ENCODE assay signal across 8 cellular contexts in the genomic region with DNA sequence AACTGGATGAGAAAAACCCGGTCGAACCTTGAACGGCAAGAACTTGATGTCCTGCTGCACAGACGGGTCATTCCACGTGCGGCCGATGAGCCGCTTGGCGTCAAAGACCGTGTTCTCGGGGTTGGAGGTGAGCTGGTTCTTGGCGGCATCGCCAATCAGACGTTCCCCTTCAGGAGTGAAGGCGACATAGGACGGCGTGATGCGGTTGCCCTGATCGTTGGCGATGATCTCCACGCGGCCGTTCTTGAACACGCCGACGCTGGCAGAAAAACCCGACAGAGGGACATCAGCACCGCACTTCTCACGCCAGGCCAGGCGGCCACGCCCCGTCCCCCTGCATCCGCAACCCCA. TPM values are rescaled to one million over a fixed set of nuclear protein-coding genes. Genes with fewer than 3 reads are reported as not detected.
DNase-seq lines count a peak whose midpoint lies in the region; ATAC-seq, FAIRE-seq and TF ChIP-seq lines count a peak whose summit lies in the region.

No MANE protein-coding gene starts in this region.

- ATAC-seq in HepG2 = peak; percentile 4
- ATAC-seq in stimulated activated effector memory CD8-positive, alpha-beta T cell treated with anti-CD3 and anti-CD28 coated beads, Interleukin-12 subunit alpha, Interleukin-12 subunit beta, amount 100 ng/mL, for 72 hours = peak; percentile 2

- H3K23ac ChIP-seq in H9 (ENCODE audit: insufficient read length, low read depth, low read length) = no peak overlapping the region

- H2BK5ac ChIP-seq in H9 (ENCODE audit: insufficient read length, low read length) = peak overlapping the region; percentile 66

- no peaks in the 10 kb centered on the region for H3K23me2 ChIP-seq in H9 (ENCODE audit: insufficient read length, low read depth, low read length, poor library complexity, severe bottlenecking)

- H3K56ac ChIP-seq in H9 (ENCODE audit: insufficient read length, low read depth, low read length) = peak overlapping the region; percentile 30

- peak overlapping the region; percentile 95 to 100 (median 99) for H3K27ac Mint-ChIP-seq in H9
- peak overlapping the region; percentile 90 for H3K27ac Mint-ChIP-seq in MCF 10A (ENCODE audit: low read depth, unreplicated experiment)
- peak overlapping the region; percentile 100 for H3K27ac Mint-ChIP-seq in stimulated activated effector memory CD8-positive, alpha-beta T cell treated with anti-CD3 and anti-CD28 coated beads, Interleukin-12 subunit alpha, Interleukin-12 subunit beta, amount 100 ng/mL, for 72 hours

- no peak overlapping the region for H2BK120ac ChIP-seq in H9 (ENCODE audit: low read depth, low read length, poor library complexity, severe bottlenecking)

- H3K79me1 ChIP-seq in H9 (ENCODE audit: insufficient read depth, low read depth, low read length, poor library complexity, severe bottlenecking) = peaks cover 4% of the 10 kb centered on the region

- no peak overlapping the region for H2AK5ac ChIP-seq in H9 (ENCODE audit: insufficient read length, low read length)

- H2BK12ac ChIP-seq in H9 (ENCODE audit: insufficient read length, low read depth, low read length) = no peak overlapping the region

- BruUV-seq in PC-9 (replicated peaks; lab: Mats Ljungman, UMichigan) (no TSS peak), MCF 10A (replicated peaks; lab: Mats Ljungman, UMichigan) (TSS peak; percentile 51), HepG2 (replicated peaks; lab: Mats Ljungman, UMichigan) (TSS peak; percentile 71)

- H3K4me3 Mint-ChIP-seq in H9 (peak overlapping the region; percentile 97 to 98), MCF 10A (ENCODE audit: unreplicated experiment) (peak overlapping the region; percentile 79)
- peak overlapping the region; percentile 85 for H3K4me3 Mint-ChIP-seq in stimulated activated effector memory CD8-positive, alpha-beta T cell treated with anti-CD3 and anti-CD28 coated beads, Interleukin-12 subunit alpha, Interleukin-12 subunit beta, amount 100 ng/mL, for 72 hours

- H3K27me3 Mint-ChIP-seq in H9 (ENCODE audit: low read depth) (no peaks in the 10 kb centered on the region; the same call in 1 of the 2 replicates), MCF 10A (ENCODE audit: insufficient read depth, unreplicated experiment) (no peaks in the 10 kb centered on the region)

- intact Hi-C loops in PC-9 (cut with micrococcal nuclease; ENCODE audit: unreplicated experiment) (no loop called here), MCF 10A (cut with micrococcal nuclease) (loop anchor here (2.0 kb wide), 1 partner anchor 86 kb away; no protein-coding TSS in a partner anchor), HepG2 (cut with micrococcal nuclease; ENCODE audit: unreplicated experiment) (loop anchor here (2.0 kb wide), 2 partner anchors 40 to 56 kb away; a partner anchor contains a TSS)

- no peak for TF ChIP-seq RAD21 in HepG2 (CRISPR knock-in tag; IDR thresholded peaks at IDR 0.05)

- H3K14ac ChIP-seq in H9 (ENCODE audit: insufficient read depth, low read length) = peak overlapping the region; percentile 91

- H3K18ac ChIP-seq in H9 (ENCODE audit: insufficient read length, low read depth, low read length) = peak overlapping the region; percentile 86

- H4K5ac ChIP-seq in H9 (ENCODE audit: insufficient read length, low read depth, low read length) = peak overlapping the region; percentile 81

- CTCF ChIA-PET in PC-9 (lab: Charles Lee) = interaction anchor here (0.6 to 1.3 kb wide), 2 partner anchors 85 to 119 kb away, joined by 4 read pairs; no protein-coding TSS in a partner anchor
- CTCF ChIA-PET in MCF 10A (lab: Yijun Ruan, JAX) = interaction anchor here (0.7 to 1.2 kb wide), 3 partner anchors 21 to 134 kb away, joined by 3 to 4 read pairs (median 3); a partner anchor contains a TSS
- CTCF ChIA-PET in HepG2 (lab: Yijun Ruan, JAX; ENCODE audit: low intra/inter-chr PET ratio, low total read pairs) = no interaction called here

- H3K4me1 ChIP-seq in H9 (ENCODE audit: insufficient read depth, low read length) = no peaks in the 10 kb centered on the region
- H3K4me1 ChIP-seq in PC-9 (replicated peaks; ENCODE audit: insufficient read depth) = peaks cover 57% of the 10 kb centered on the region
- H3K4me1 ChIP-seq in HepG2 (ENCODE audit: insufficient read depth, low read length) = peaks cover 55% of the 10 kb centered on the region

- H4K91ac ChIP-seq in H9 (ENCODE audit: insufficient read length, low read depth, low read length) = peak overlapping the region; percentile 33

- TF ChIP-seq EP300 in HepG2 (IDR thresholded peaks at IDR 0.05; ENCODE audit: low read depth in 2 of 2, low read length in 2 of 2) (no peak), HepG2 (CRISPR knock-in tag; IDR thresholded peaks at IDR 0.05; ENCODE audit: borderline replicate concordance) (no peak)

- peaks cover 0 to 4% of the 10 kb centered on the region in 2 experiments; a peak in 1 of 5 replicates for H3K9me3 Mint-ChIP-seq in H9
- no peaks in the 10 kb centered on the region for H3K9me3 Mint-ChIP-seq in MCF 10A (ENCODE audit: unreplicated experiment)
- H3K9me3 Mint-ChIP-seq in stimulated activated effector memory CD8-positive, alpha-beta T cell treated with anti-CD3 and anti-CD28 coated beads, Interleukin-12 subunit alpha, Interleukin-12 subunit beta, amount 100 ng/mL, for 72 hours = no peaks in the 10 kb centered on the region

- no peak overlapping the region for H3K4ac ChIP-seq in H9 (ENCODE audit: low read depth, low read length)

- H4K20me1 ChIP-seq in H9 (ENCODE audit: control insufficient read depth, insufficient read depth, insufficient read length) = peaks cover 2% of the 10 kb centered on the region
- H4K20me1 ChIP-seq in PC-9 (ENCODE audit: insufficient read depth) = peaks cover 53% of the 10 kb centered on the region
- H4K20me1 ChIP-seq in HepG2 (ENCODE audit: insufficient read depth, low read length) = peaks cover 50% of the 10 kb centered on the region

- H3F3A ChIP-seq in PC-9 (ENCODE audit: insufficient read depth, low read depth) = peaks cover 67% of the 10 kb centered on the region

- peak overlapping the region; percentile 62 for H4K8ac ChIP-seq in H9 (replicated peaks; ENCODE audit: insufficient read length, low read depth, low read length)

- in situ Hi-C loops in HepG2 (cut with HindIII; ENCODE audit: extremely low pct_ligation_motif_present, low pct_unique_long_range_greater_than_20kb) = no loop called here

- H3K36me3 ChIP-seq in PC-9 (ENCODE audit: low read depth) = peaks cover 49% of the 10 kb centered on the region
- peaks cover 7 to 38% of the 10 kb centered on the region in 2 experiments for H3K36me3 ChIP-seq in HepG2 (replicated peaks in 1 of 2; ENCODE audit: control insufficient read depth in 1 of 2, insufficient read depth in 2 of 2, low read length in 2 of 2)

- peak overlapping the region; percentile 76 for H3K4me3 ChIP-seq in GM08714 (ENCODE audit: low read length)
- H3K4me3 ChIP-seq in PC-9 = peak overlapping the region; percentile 92
- peak overlapping the region; percentile 80 to 98 (median 97) for H3K4me3 ChIP-seq in HepG2 (replicated peaks in 1 of 3; ENCODE audit: insufficient read depth in 1 of 3, low read depth in 2 of 3, low read length in 3 of 3)

- H3K36me3 Mint-ChIP-seq in H9 (ENCODE audit: insufficient read depth in 1 of 3, low read depth in 3 of 3) (peaks cover 42 to 55% (median 51%) of the 10 kb centered on the region in 3 experiments), MCF 10A (ENCODE audit: insufficient read depth, unreplicated experiment) (peaks cover 60% of the 10 kb centered on the region)
- peaks cover 67% of the 10 kb centered on the region for H3K36me3 Mint-ChIP-seq in stimulated activated effector memory CD8-positive, alpha-beta T cell treated with anti-CD3 and anti-CD28 coated beads, Interleukin-12 subunit alpha, Interleukin-12 subunit beta, amount 100 ng/mL, for 72 hours

- H3K4me2 ChIP-seq in H9 (ENCODE audit: insufficient read depth, insufficient read length, low read length) = peak overlapping the region; percentile 95
- H3K4me2 ChIP-seq in PC-9 = peak overlapping the region; percentile 95
- peak overlapping the region; percentile 72 for H3K4me2 ChIP-seq in HepG2 (ENCODE audit: low read depth, low read length)

- peak overlapping the region; percentile 99 for H3K9ac ChIP-seq in H9 (ENCODE audit: extremely low read depth, insufficient read length, low read length)
- peak overlapping the region; percentile 99 for H3K9ac ChIP-seq in HepG2 (ENCODE audit: insufficient read depth, low read depth, low read length)

- H2AFZ ChIP-seq in H9 (ENCODE audit: low read length) = no peak overlapping the region
- H2AFZ ChIP-seq in PC-9 = no peak overlapping the region
- H2AFZ ChIP-seq in HepG2 (ENCODE audit: low read length) = no peak overlapping the region

- H3K9me2 ChIP-seq in PC-9 (ENCODE audit: insufficient read depth) = no peaks in the 10 kb centered on the region

- TF ChIP-seq POLR2A in HepG2 (IDR thresholded peaks at IDR 0.05; ENCODE audit: insufficient read depth in 1 of 2, low read depth in 2 of 2, low read length in 2 of 2) = no peak

- FAIRE-seq in HepG2 (lab: Jason Lieb, UNC) (no peak), D721Med (lab: Jason Lieb, UNC) (no peak)

- WGBS in H9 (ENCODE audit: extremely low coverage, insufficient read length, low lambda C conversion rate) = no CpG with 5 or more reads among the region's 33 CpGs
- WGBS in HepG2 (ENCODE audit: low lambda C conversion rate) = 0% methylated on average over 16 of the region's 33 CpGs

- H3K9me3 ChIP-seq in H9 (ENCODE audit: control insufficient read depth, low read depth, low read length) = no peaks in the 10 kb centered on the region
- H3K9me3 ChIP-seq in PC-9 (ENCODE audit: insufficient read depth, low read depth) = no peaks in the 10 kb centered on the region
- H3K9me3 ChIP-seq in HepG2 (ENCODE audit: low read length) = no peaks in the 10 kb centered on the region

- no peak for DNase-seq in H9
- peak in 1 of 2 experiments; percentile 32 for DNase-seq in PC-9
- DNase-seq in MCF 10A (ENCODE audit: unreplicated experiment) = peak; percentile 34
- DNase-seq in HepG2 (ENCODE audit: low spot score) = peak; percentile 19
- DNase-seq in stimulated activated effector memory CD8-positive, alpha-beta T cell treated with anti-CD3 and anti-CD28 coated beads, Interleukin-12 subunit alpha, Interleukin-12 subunit beta, amount 100 ng/mL, for 72 hours (ENCODE audit: low spot score in 2 of 2) = peak in 1 of 2 donors; percentile 22
- DNase-seq in D721Med (ENCODE audit: insufficient read length, low spot score) = no peak
- no peak for DNase-seq in 8988T

- H3K4me1 Mint-ChIP-seq in H9 (peaks cover 24 to 28% of the 10 kb centered on the region in 2 experiments), MCF 10A (ENCODE audit: insufficient read depth, unreplicated experiment) (peaks cover 33% of the 10 kb centered on the region)
- peaks cover 60% of the 10 kb centered on the region for H3K4me1 Mint-ChIP-seq in stimulated activated effector memory CD8-positive, alpha-beta T cell treated with anti-CD3 and anti-CD28 coated beads, Interleukin-12 subunit alpha, Interleukin-12 subunit beta, amount 100 ng/mL, for 72 hours

- peaks cover 11% of the 10 kb centered on the region; the same call in 1 of the 2 replicates for H3K79me2 ChIP-seq in H9 (ENCODE audit: insufficient read depth, low read length)
- H3K79me2 ChIP-seq in PC-9 (ENCODE audit: low read depth) = peaks cover 66% of the 10 kb centered on the region
- H3K79me2 ChIP-seq in HepG2 (ENCODE audit: insufficient read depth, low read length) = peaks cover 52% of the 10 kb centered on the region

- POLR2A ChIA-PET in PC-9 (lab: Charles Lee; ENCODE audit: unreplicated experiment) = interaction anchor here (0.6 to 1.3 kb wide), 8 partner anchors 32 to 472 kb away, joined by 3 to 8 read pairs (median 3); a partner anchor contains a TSS
- POLR2A ChIA-PET in MCF 10A (lab: Yijun Ruan, JAX) = interaction anchor here (0.6 to 12.2 kb wide), 31 partner anchors 9 to 509 kb away, joined by 3 to 138 read pairs (median 6); a partner anchor contains a TSS
- POLR2A ChIA-PET in HepG2 (lab: Yijun Ruan, JAX) = interaction anchor here (0.6 to 3.1 kb wide), 22 partner anchors 9 to 471 kb away, joined by 3 to 73 read pairs (median 7); a partner anchor contains a TSS

- H3K27ac ChIP-seq in H9 (ENCODE audit: insufficient read length, low read depth, low read length) (no peak overlapping the region), PC-9 (peak overlapping the region; percentile 88), HepG2 (ENCODE audit: extremely low read length, insufficient read depth, low read length) (peak overlapping the region; percentile 91)

- H3K27me3 ChIP-seq in H9 (ENCODE audit: insufficient read depth, low read length) = no peaks in the 10 kb centered on the region
- no peaks in the 10 kb centered on the region for H3K27me3 ChIP-seq in PC-9 (ENCODE audit: insufficient read depth, low read depth)
- no peaks in the 10 kb centered on the region; a peak in 1 of 5 replicates for H3K27me3 ChIP-seq in HepG2 (ENCODE audit: control insufficient read depth in 1 of 2, insufficient read depth in 2 of 2, low read length in 2 of 2)

- TF ChIP-seq CTCF in H9 (conservative IDR thresholded peaks at IDR 0.05) = no peak
- no peak for TF ChIP-seq CTCF in PC-9 (conservative IDR thresholded peaks at IDR 0.05)
- TF ChIP-seq CTCF in MCF 10A (IDR thresholded peaks at IDR 0.05; ENCODE audit: unreplicated experiment) = no peak
- TF ChIP-seq CTCF in HepG2 (CRISPR knock-in tag; IDR thresholded peaks at IDR 0.05) = no peak
- TF ChIP-seq CTCF in D721Med (IDR thresholded peaks at IDR 0.05; ENCODE audit: insufficient read depth, missing control alignments) = no peak

- H3T11ph ChIP-seq in H9 (ENCODE audit: low read length) = no peak overlapping the region

- no peak overlapping the region for H2BK20ac ChIP-seq in H9 (ENCODE audit: low read depth, low read length, poor library complexity, severe bottlenecking)

- H2BK15ac ChIP-seq in H9 (ENCODE audit: low read depth, low read length) = no peak overlapping the region

RNA-seq across cellular contexts. Expression of a gene that starts 0.5 kb away (rescaled TPM):
- total RNA-seq in H9 (2021) (240 and 244 TPM in 2 replicates), PC-9 (2021) (185 and 235 TPM in 2 replicates), MCF 10A (2022) (1,165 and 1,788 TPM in 2 replicates), HepG2 (2016; rRNA removed; fragmentation: Illumina TruSeq; extraction: Trizol) (170 and 201 TPM in 2 replicates)
- 11.3 and 12.9 TPM in 2 replicates for total RNA-seq in HepG2 (2016; cell fraction: cytosol; rRNA removed; fragmentation: Illumina TruSeq; extraction: Trizol; ENCODE audit: low read depth)
- 150 and 197 TPM in 2 replicates for total RNA-seq in HepG2 (2016; cell fraction: insoluble cytoplasmic fraction; rRNA removed; fragmentation: Illumina TruSeq; extraction: Trizol)
- 29.2 and 35.2 TPM in 2 replicates for total RNA-seq in HepG2 (2016; cell fraction: membrane; rRNA removed; fragmentation: Illumina TruSeq; extraction: Trizol)
- 348 and 388 TPM in 2 replicates for total RNA-seq in HepG2 (2016; cell fraction: nucleus; rRNA removed; fragmentation: Illumina TruSeq; extraction: Trizol)
- 187 and 206 TPM in 2 replicates for polyA plus RNA-seq in HepG2 (2011; rRNA removed)
- polyA plus RNA-seq in HepG2 (2011; cell fraction: cytosol; rRNA removed) = 150 and 201 TPM in 2 replicates
- polyA plus RNA-seq in HepG2 (2011; cell fraction: nucleus; rRNA removed) = 105 and 114 TPM in 2 replicates
- polyA plus RNA-seq in HepG2 (2012) = 378 and 476 TPM in 2 replicates
- 23.2 and 24.9 TPM in 2 replicates for polyA plus RNA-seq in HepG2 (2016; cell fraction: cytosol; fragmentation: Illumina TruSeq; extraction: Trizol; ENCODE audit: low read depth)
- polyA plus RNA-seq in HepG2 (2016; cell fraction: insoluble cytoplasmic fraction; fragmentation: Illumina TruSeq; extraction: Trizol; ENCODE audit: low read depth) = 263 and 283 TPM in 2 replicates
- polyA plus RNA-seq in HepG2 (2016; cell fraction: membrane; fragmentation: Illumina TruSeq; extraction: Trizol; ENCODE audit: low read depth) = 33.1 and 41.5 TPM in 2 replicates
- polyA plus RNA-seq in HepG2 (2016; cell fraction: nucleus; fragmentation: Illumina TruSeq; extraction: Trizol; ENCODE audit: insufficient read depth, low read depth) = 733 and 789 TPM in 2 replicates
- polyA minus RNA-seq in HepG2 (2011; rRNA and poly(A)+ RNA removed; ENCODE audit: low replicate concordance) = 133 and 284 TPM in 2 replicates
- 290 and 324 TPM in 2 replicates for polyA minus RNA-seq in HepG2 (2011; cell fraction: cytosol; rRNA and poly(A)+ RNA removed)
- 124 and 160 TPM in 2 replicates for polyA minus RNA-seq in HepG2 (2011; cell fraction: nucleus; rRNA and poly(A)+ RNA removed)

RNA-seq across cellular contexts. Expression of a gene that starts 21.0 kb away (rescaled TPM):
- 39.2 and 39.5 TPM in 2 replicates for total RNA-seq in H9 (2021)
- total RNA-seq in PC-9 (2021) = 58.2 and 70.3 TPM in 2 replicates
- total RNA-seq in MCF 10A (2022) = 46.2 and 53.9 TPM in 2 replicates
- total RNA-seq in HepG2 (2016; rRNA removed; fragmentation: Illumina TruSeq; extraction: Trizol) = 33.2 and 47.0 TPM in 2 replicates
- 14.6 and 17.1 TPM in 2 replicates for total RNA-seq in HepG2 (2016; cell fraction: cytosol; rRNA removed; fragmentation: Illumina TruSeq; extraction: Trizol; ENCODE audit: low read depth)
- total RNA-seq in HepG2 (2016; cell fraction: insoluble cytoplasmic fraction; rRNA removed; fragmentation: Illumina TruSeq; extraction: Trizol) = 32.1 and 41.4 TPM in 2 replicates
- total RNA-seq in HepG2 (2016; cell fraction: membrane; rRNA removed; fragmentation: Illumina TruSeq; extraction: Trizol) = 14.1 and 14.7 TPM in 2 replicates
- 39.6 and 45.1 TPM in 2 replicates for total RNA-seq in HepG2 (2016; cell fraction: nucleus; rRNA removed; fragmentation: Illumina TruSeq; extraction: Trizol)
- 9.4 and 11.1 TPM in 2 replicates for polyA plus RNA-seq in HepG2 (2011; rRNA removed)
- polyA plus RNA-seq in HepG2 (2011; cell fraction: cytosol; rRNA removed) = 4.5 and 7.1 TPM in 2 replicates
- 15.4 and 18.2 TPM in 2 replicates for polyA plus RNA-seq in HepG2 (2011; cell fraction: nucleus; rRNA removed)
- 14.1 and 14.6 TPM in 2 replicates for polyA plus RNA-seq in HepG2 (2012)
- 0.40 and 0.53 TPM in 2 replicates for polyA plus RNA-seq in HepG2 (2016; cell fraction: cytosol; fragmentation: Illumina TruSeq; extraction: Trizol; ENCODE audit: low read depth)
- polyA plus RNA-seq in HepG2 (2016; cell fraction: insoluble cytoplasmic fraction; fragmentation: Illumina TruSeq; extraction: Trizol; ENCODE audit: low read depth) = 16.0 and 18.1 TPM in 2 replicates
- 1.4 and 1.7 TPM in 2 replicates for polyA plus RNA-seq in HepG2 (2016; cell fraction: membrane; fragmentation: Illumina TruSeq; extraction: Trizol; ENCODE audit: low read depth)
- 21.3 and 26.6 TPM in 2 replicates for polyA plus RNA-seq in HepG2 (2016; cell fraction: nucleus; fragmentation: Illumina TruSeq; extraction: Trizol; ENCODE audit: insufficient read depth, low read depth)
- 22.4 and 55.2 TPM in 2 replicates for polyA minus RNA-seq in HepG2 (2011; rRNA and poly(A)+ RNA removed; ENCODE audit: low replicate concordance)
- 24.6 and 33.5 TPM in 2 replicates for polyA minus RNA-seq in HepG2 (2011; cell fraction: cytosol; rRNA and poly(A)+ RNA removed)
- 59.9 and 66.5 TPM in 2 replicates for polyA minus RNA-seq in HepG2 (2011; cell fraction: nucleus; rRNA and poly(A)+ RNA removed)

RNA-seq across cellular contexts. Expression of a gene that starts 40.3 kb away (rescaled TPM):
- total RNA-seq in H9 (2021) = 21.8 and 24.4 TPM in 2 replicates
- 28.9 and 29.7 TPM in 2 replicates for total RNA-seq in PC-9 (2021)
- 21.5 and 37.2 TPM in 2 replicates for total RNA-seq in MCF 10A (2022)
- total RNA-seq in HepG2 (2016; rRNA removed; fragmentation: Illumina TruSeq; extraction: Trizol) = 90.0 and 103 TPM in 2 replicates
- 53.4 and 72.5 TPM in 2 replicates for total RNA-seq in HepG2 (2016; cell fraction: cytosol; rRNA removed; fragmentation: Illumina TruSeq; extraction: Trizol; ENCODE audit: low read depth)
- total RNA-seq in HepG2 (2016; cell fraction: insoluble cytoplasmic fraction; rRNA removed; fragmentation: Illumina TruSeq; extraction: Trizol) = 93.4 and 96.8 TPM in 2 replicates
- 85.0 and 123 TPM in 2 replicates for total RNA-seq in HepG2 (2016; cell fraction: membrane; rRNA removed; fragmentation: Illumina TruSeq; extraction: Trizol)
- total RNA-seq in HepG2 (2016; cell fraction: nucleus; rRNA removed; fragmentation: Illumina TruSeq; extraction: Trizol) = 41.3 and 42.3 TPM in 2 replicates
- 61.1 and 75.5 TPM in 2 replicates for polyA plus RNA-seq in HepG2 (2011; rRNA removed)
- 64.3 and 75.5 TPM in 2 replicates for polyA plus RNA-seq in HepG2 (2011; cell fraction: cytosol; rRNA removed)
- polyA plus RNA-seq in HepG2 (2011; cell fraction: nucleus; rRNA removed) = 34.1 and 38.7 TPM in 2 replicates
- 49.1 and 54.5 TPM in 2 replicates for polyA plus RNA-seq in HepG2 (2012)
- 46.9 and 76.5 TPM in 2 replicates for polyA plus RNA-seq in HepG2 (2016; cell fraction: cytosol; fragmentation: Illumina TruSeq; extraction: Trizol; ENCODE audit: low read depth)
- polyA plus RNA-seq in HepG2 (2016; cell fraction: insoluble cytoplasmic fraction; fragmentation: Illumina TruSeq; extraction: Trizol; ENCODE audit: low read depth) = 89.7 and 90.2 TPM in 2 replicates
- 64.9 and 87.8 TPM in 2 replicates for polyA plus RNA-seq in HepG2 (2016; cell fraction: membrane; fragmentation: Illumina TruSeq; extraction: Trizol; ENCODE audit: low read depth)
- polyA plus RNA-seq in HepG2 (2016; cell fraction: nucleus; fragmentation: Illumina TruSeq; extraction: Trizol; ENCODE audit: insufficient read depth, low read depth) = 63.0 and 63.2 TPM in 2 replicates
- 38.7 and 63.4 TPM in 2 replicates for polyA minus RNA-seq in HepG2 (2011; rRNA and poly(A)+ RNA removed; ENCODE audit: low replicate concordance)
- 18.4 and 19.4 TPM in 2 replicates for polyA minus RNA-seq in HepG2 (2011; cell fraction: cytosol; rRNA and poly(A)+ RNA removed)
- polyA minus RNA-seq in HepG2 (2011; cell fraction: nucleus; rRNA and poly(A)+ RNA removed) = 12.0 and 14.9 TPM in 2 replicates

RNA-seq across cellular contexts. Expression of a gene that starts 51.0 kb away (rescaled TPM):
- total RNA-seq in H9 (2021) (48.0 and 53.3 TPM in 2 replicates), PC-9 (2021) (34.6 and 49.6 TPM in 2 replicates), MCF 10A (2022) (40.7 and 41.7 TPM in 2 replicates), HepG2 (2016; rRNA removed; fragmentation: Illumina TruSeq; extraction: Trizol) (20.9 and 32.7 TPM in 2 replicates)
- total RNA-seq in HepG2 (2016; cell fraction: cytosol; rRNA removed; fragmentation: Illumina TruSeq; extraction: Trizol; ENCODE audit: low read depth) = 7.3 and 8.8 TPM in 2 replicates
- 22.6 and 28.4 TPM in 2 replicates for total RNA-seq in HepG2 (2016; cell fraction: insoluble cytoplasmic fraction; rRNA removed; fragmentation: Illumina TruSeq; extraction: Trizol)
- 17.5 and 19.3 TPM in 2 replicates for total RNA-seq in HepG2 (2016; cell fraction: membrane; rRNA removed; fragmentation: Illumina TruSeq; extraction: Trizol)
- total RNA-seq in HepG2 (2016; cell fraction: nucleus; rRNA removed; fragmentation: Illumina TruSeq; extraction: Trizol) = 12.4 and 13.3 TPM in 2 replicates
- polyA plus RNA-seq in HepG2 (2011; rRNA removed) = 13.0 and 18.5 TPM in 2 replicates
- polyA plus RNA-seq in HepG2 (2011; cell fraction: cytosol; rRNA removed) = 9.8 and 15.8 TPM in 2 replicates
- polyA plus RNA-seq in HepG2 (2011; cell fraction: nucleus; rRNA removed) = 3.2 and 4.7 TPM in 2 replicates
- 16.8 and 24.2 TPM in 2 replicates for polyA plus RNA-seq in HepG2 (2012)
- 8.3 and 8.4 TPM in 2 replicates for polyA plus RNA-seq in HepG2 (2016; cell fraction: cytosol; fragmentation: Illumina TruSeq; extraction: Trizol; ENCODE audit: low read depth)
- polyA plus RNA-seq in HepG2 (2016; cell fraction: insoluble cytoplasmic fraction; fragmentation: Illumina TruSeq; extraction: Trizol; ENCODE audit: low read depth) = 44.1 and 50.4 TPM in 2 replicates
- polyA plus RNA-seq in HepG2 (2016; cell fraction: membrane; fragmentation: Illumina TruSeq; extraction: Trizol; ENCODE audit: low read depth) = 14.4 and 17.7 TPM in 2 replicates
- 18.5 and 19.5 TPM in 2 replicates for polyA plus RNA-seq in HepG2 (2016; cell fraction: nucleus; fragmentation: Illumina TruSeq; extraction: Trizol; ENCODE audit: insufficient read depth, low read depth)
- 9.8 and 19.2 TPM in 2 replicates for polyA minus RNA-seq in HepG2 (2011; rRNA and poly(A)+ RNA removed; ENCODE audit: low replicate concordance)
- 15.6 and 16.9 TPM in 2 replicates for polyA minus RNA-seq in HepG2 (2011; cell fraction: cytosol; rRNA and poly(A)+ RNA removed)
- 10.2 and 11.8 TPM in 2 replicates for polyA minus RNA-seq in HepG2 (2011; cell fraction: nucleus; rRNA and poly(A)+ RNA removed)

Comparison
In these comparisons a context has a peak if more than half of its experiments do, and no peak if none do; other contexts are left out.
1. DNase-seq: peak in MCF 10A (single experiment) and HepG2 (single experiment); none in H9 (single experiment), D721Med (single experiment) and 8988T (single experiment).
2. Peak in every context shown above with its lines, with median percentiles within 50 percentile points of each other: H3K4me3 ChIP-seq, H3K4me2 ChIP-seq, H3K27ac Mint-ChIP-seq and H3K4me3 Mint-ChIP-seq.